In genomic region chr1:6497215-6497866, GRCh38 we compare ENCODE assay signal across 1 cellular context.
TF ChIP-seq lines count a peak whose summit lies in the region.

No MANE protein-coding gene starts in this region.

TF ChIP-seq in H1, 55 proteins besides CTCF, POLR2A, EP300 and RAD21:
- TF ChIP-seq KDM4A (IDR thresholded peaks at IDR 0.05; ENCODE audit: low read depth, low read length, severe bottlenecking) (peak; percentile 16), JUN (IDR thresholded peaks at IDR 0.05; ENCODE audit: low read depth, low read length) (no peak), SIN3A (conservative IDR thresholded peaks at IDR 0.05 in 1 of 2, IDR thresholded peaks at IDR 0.05 in 1 of 2; ENCODE audit: low read depth in 1 of 2, low read length in 2 of 2) (peak in 1 of 2 experiments; percentile 90; a peak in 2 of 4 replicates), MAX (IDR thresholded peaks at IDR 0.05) (0 out of 2 replicates have a peak, but pooled peaks have one; percentile 9), SAP30 (IDR thresholded peaks at IDR 0.05; ENCODE audit: insufficient read depth, insufficient replicate concordance, low read length) (peak; percentile 61), RBBP5 (IDR thresholded peaks at IDR 0.05; ENCODE audit: borderline replicate concordance, low read depth, low read length) (0 out of 2 replicates have a peak, but pooled peaks have one; percentile 16), JUND (IDR thresholded peaks at IDR 0.05; ENCODE audit: low read length) (no peak)
- TF ChIP-seq, protein P1, sequence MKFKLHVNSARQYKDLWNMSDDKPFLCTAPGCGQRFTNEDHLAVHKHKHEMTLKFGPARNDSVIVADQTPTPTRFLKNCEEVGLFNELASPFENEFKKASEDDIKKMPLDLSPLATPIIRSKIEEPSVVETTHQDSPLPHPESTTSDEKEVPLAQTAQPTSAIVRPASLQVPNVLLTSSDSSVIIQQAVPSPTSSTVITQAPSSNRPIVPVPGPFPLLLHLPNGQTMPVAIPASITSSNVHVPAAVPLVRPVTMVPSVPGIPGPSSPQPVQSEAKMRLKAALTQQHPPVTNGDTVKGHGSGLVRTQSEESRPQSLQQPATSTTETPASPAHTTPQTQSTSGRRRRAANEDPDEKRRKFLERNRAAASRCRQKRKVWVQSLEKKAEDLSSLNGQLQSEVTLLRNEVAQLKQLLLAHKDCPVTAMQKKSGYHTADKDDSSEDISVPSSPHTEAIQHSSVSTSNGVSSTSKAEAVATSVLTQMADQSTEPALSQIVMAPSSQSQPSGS (IDR thresholded peaks at IDR 0.05; ENCODE audit: low read length), result no peak
